Comparison of ENCODE assay signal across 27 cellular contexts in genomic region chr5:2634399-2635176, GRCh38.
"Had no signal": no experiment of that assay in that cellular context is flagged by ENCODE, and none has a peak within 500 bp of the region (broad histone marks: within the 10 kb centered on the region; RNA-seq: fewer than 3 reads in every experiment).

No MANE protein-coding gene starts in this region.

- H3K4me1 Mint-ChIP-seq: activated CD4-positive, alpha-beta T cell treated with anti-CD3 and anti-CD28 coated beads for 36 hours; central memory CD8-positive, alpha-beta T cell; immature natural killer cell; naive thymus-derived CD4-positive, alpha-beta T cell; stimulated activated memory B cell treated with anti-CD40 and anti-IgM and Interleukin-4, amounts not matched to agents 10 μg/mL and 1 μg/mL and 100 μg/mL, for 72 hours; stimulated activated naive CD8-positive, alpha-beta T cell treated with anti-CD3 and anti-CD28 coated beads, Interleukin-15, amount 100 ng/mL, for 72 hours had no signal

- H3K36me3 Mint-ChIP-seq: activated naive CD8-positive, alpha-beta T cell; immature natural killer cell; naive thymus-derived CD4-positive, alpha-beta T cell; stimulated activated memory B cell treated with anti-CD40 and anti-IgM and Interleukin-4, amounts not matched to agents 10 μg/mL and 1 μg/mL and 100 μg/mL, for 72 hours; type B pancreatic cell had no signal

- H3K27me3 Mint-ChIP-seq: activated CD4-positive, alpha-beta T cell treated with anti-CD3 and anti-CD28 coated beads for 36 hours; central memory CD8-positive, alpha-beta T cell; stimulated activated memory B cell treated with anti-CD40 and anti-IgM and Interleukin-4, amounts not matched to agents 10 μg/mL and 1 μg/mL and 100 μg/mL, for 72 hours; stimulated activated naive CD8-positive, alpha-beta T cell treated with anti-CD3 and anti-CD28 coated beads, Interleukin-15, amount 100 ng/mL, for 72 hours had no signal

- H3K4me1 ChIP-seq: esophagus squamous epithelium, pancreas, prostate gland had no signal

- ATAC-seq: activated CD4-positive, alpha-beta T cell treated with anti-CD3 and anti-CD28 coated beads for 36 hours; activated T-cell treated with anti-CD3 and anti-CD28 coated beads, Interleukin-2, amount 50 U/mL, for 72 hours; naive thymus-derived CD4-positive, alpha-beta T cell; pancreas; sciatic nerve; stimulated activated memory B cell treated with anti-CD40 and anti-IgM and Interleukin-4, amounts not matched to agents 10 μg/mL and 1 μg/mL and 100 μg/mL, for 72 hours; stimulated activated naive CD8-positive, alpha-beta T cell treated with anti-CD3 and anti-CD28 coated beads, Interleukin-15, amount 100 ng/mL, for 72 hours had no signal

- H3K27ac ChIP-seq: epithelial cell of prostate, esophagus squamous epithelium, pancreas, prostate gland, skin epidermis had no signal

- H3K9me3 ChIP-seq: esophagus squamous epithelium, pancreas, prostate gland had no signal

- DNase-seq: activated CD4-positive, alpha-beta T cell treated with anti-CD3 and anti-CD28 coated beads for 36 hours; activated CD4-positive, alpha-beta T cell treated with anti-CD3 and anti-CD28 coated beads, Interleukin-2, amount 50 U/mL, for 4 hours; activated CD4-positive, CD25-positive, alpha-beta regulatory T cell; activated naive CD4-positive, alpha-beta T cell treated with Interleukin-2 at 50 U/mL for 16 hours; activated T-cell treated with anti-CD3 and anti-CD28 coated beads for 4 hours; activated T-cell treated with anti-CD3 and anti-CD28 coated beads, Interleukin-2, amount 50 U/mL, for 72 hours; dermis blood vessel endothelial cell; effector CD4-positive, alpha-beta T cell; esophagus squamous epithelium; immature natural killer cell; midbrain; naive thymus-derived CD4-positive, alpha-beta T cell; pancreas; retina; stimulated activated CD4-positive, alpha-beta T cell treated with anti-CD3 and anti-CD28 coated beads, Interleukin-12 subunit alpha, Interleukin-12 subunit beta, amount 100 ng/mL, for 4 hours; stimulated activated CD4-positive, alpha-beta T cell treated with anti-CD3 and anti-CD28 coated beads, Interleukin-4, amount 100 ng/mL, for 24 hours; stimulated activated naive CD8-positive, alpha-beta T cell treated with anti-CD3 and anti-CD28 coated beads, Interleukin-15, amount 100 ng/mL, for 72 hours; substantia nigra had no signal

- H3K4me3 Mint-ChIP-seq: activated CD4-positive, alpha-beta T cell treated with anti-CD3 and anti-CD28 coated beads for 36 hours; activated naive CD8-positive, alpha-beta T cell; activated T-cell treated with anti-CD3 and anti-CD28 coated beads, Interleukin-2, amount 50 U/mL, for 72 hours; central memory CD8-positive, alpha-beta T cell; immature natural killer cell; naive thymus-derived CD4-positive, alpha-beta T cell; stimulated activated memory B cell treated with anti-CD40 and anti-IgM and Interleukin-4, amounts not matched to agents 10 μg/mL and 1 μg/mL and 100 μg/mL, for 72 hours; stimulated activated naive CD8-positive, alpha-beta T cell treated with anti-CD3 and anti-CD28 coated beads, Interleukin-15, amount 100 ng/mL, for 72 hours; T-helper 2 cell treated with Interferon-gamma antibody and Interleukin-4, amounts not matched to agents 5 μg/mL and 100 μg/mL, for 36 hours; type B pancreatic cell had no signal

- H3K36me3 ChIP-seq: esophagus squamous epithelium, pancreas, prostate gland had no signal

- H3K4me3 ChIP-seq: esophagus squamous epithelium, pancreas, prostate gland, skin epidermis had no signal

- H3K9me3 Mint-ChIP-seq: activated T-cell treated with anti-CD3 and anti-CD28 coated beads, Interleukin-2, amount 50 U/mL, for 72 hours; central memory CD8-positive, alpha-beta T cell; stimulated activated memory B cell treated with anti-CD40 and anti-IgM and Interleukin-4, amounts not matched to agents 10 μg/mL and 1 μg/mL and 100 μg/mL, for 72 hours; stimulated activated naive CD8-positive, alpha-beta T cell treated with anti-CD3 and anti-CD28 coated beads, Interleukin-15, amount 100 ng/mL, for 72 hours; T-helper 2 cell treated with Interferon-gamma antibody and Interleukin-4, amounts not matched to agents 5 μg/mL and 100 μg/mL, for 36 hours; type B pancreatic cell had no signal

- H3K27me3 ChIP-seq: pancreas had no signal

- H3K27ac Mint-ChIP-seq: activated CD4-positive, alpha-beta T cell treated with anti-CD3 and anti-CD28 coated beads for 36 hours; activated naive CD8-positive, alpha-beta T cell; activated T-cell treated with anti-CD3 and anti-CD28 coated beads, Interleukin-2, amount 50 U/mL, for 72 hours; immature natural killer cell; naive thymus-derived CD4-positive, alpha-beta T cell; stimulated activated memory B cell treated with anti-CD40 and anti-IgM and Interleukin-4, amounts not matched to agents 10 μg/mL and 1 μg/mL and 100 μg/mL, for 72 hours; stimulated activated naive CD8-positive, alpha-beta T cell treated with anti-CD3 and anti-CD28 coated beads, Interleukin-15, amount 100 ng/mL, for 72 hours; T-helper 2 cell treated with Interferon-gamma antibody and Interleukin-4, amounts not matched to agents 5 μg/mL and 100 μg/mL, for 36 hours; type B pancreatic cell had no signal
